Comparison of ENCODE assay signal across 8 cellular contexts in genomic region chr19:37594064-37594981, GRCh38. TPM values are rescaled to one million over a fixed set of nuclear protein-coding genes. Genes with fewer than 3 reads are reported as not detected.
A peak's percentile ranks its signal among the peaks of the same experiment; 100 is the strongest.
DNase-seq lines count a peak whose midpoint lies in the region; ATAC-seq and TF ChIP-seq lines count a peak whose summit lies in the region.

TSS of gene ZNF540 (plus strand) at chr19:37594876. CDS start at chr19:37598448, 3,572 bp downstream.
TSS of gene ZNF571 (minus strand) at chr19:37594792. CDS start at chr19:37586676, 8,116 bp downstream.

- peak within 1 kb of the TSS; percentile 95 for H3K4me3 Mint-ChIP-seq in Caco-2 (ENCODE audit: unreplicated experiment)
- H3K4me3 Mint-ChIP-seq in activated T-cell treated with anti-CD3 and anti-CD28 coated beads, Interleukin-2, amount 50 U/mL, for 4 hours, result peak within 1 kb of the TSS; percentile 91

- ATAC-seq in GM21390 (IDR thresholded peaks at IDR 0.05; ENCODE audit: unreplicated experiment) (peak; percentile 98), PC-3 (peak; percentile 98)
- peak; percentile 98 to 99 for ATAC-seq in activated T-cell treated with anti-CD3 and anti-CD28 coated beads, Interleukin-2, amount 50 U/mL, for 4 hours

- no peaks in the 10 kb centered on the region for H3F3A ChIP-seq in PC-3 (ENCODE audit: low read length, unreplicated experiment)

- peak; percentile 93 to 95 for DNase-seq in Caco-2
- DNase-seq in PC-3, result peak; percentile 90
- peak; percentile 89 for DNase-seq in activated T-cell treated with anti-CD3 and anti-CD28 coated beads, Interleukin-2, amount 50 U/mL, for 4 hours
- DNase-seq in erythroblast (lab: John Stamatoyannopoulos, UW), result peak; percentile 91 to 92
- DNase-seq in mucosa of gallbladder (ENCODE audit: low spot score), result peak; percentile 96
- DNase-seq in stimulated activated CD8-positive, alpha-beta memory T cell treated with anti-CD3 and anti-CD28 coated beads, Interleukin-4, amount 100 ng/mL, for 24 hours (ENCODE audit: low read depth), result peak; percentile 87

- TF ChIP-seq POLR2A in erythroblast (IDR thresholded peaks at IDR 0.05; ENCODE audit: low read length), result peak; percentile 45

- H3K27me3 Mint-ChIP-seq in Caco-2 (ENCODE audit: insufficient read depth, unreplicated experiment), result no peaks in the 10 kb centered on the region
- no peaks in the 10 kb centered on the region for H3K27me3 Mint-ChIP-seq in activated T-cell treated with anti-CD3 and anti-CD28 coated beads, Interleukin-2, amount 50 U/mL, for 4 hours (ENCODE audit: low read depth)

- H3K27ac ChIP-seq in HUES64 (ENCODE audit: low read depth, low read length), result peak within 1 kb of the TSS; percentile 85; the same call in 1 of the 2 replicates
- H3K27ac ChIP-seq in PC-3 (ENCODE audit: low read length), result peak within 1 kb of the TSS; percentile 66

- BruUV-seq in Caco-2 (replicated peaks; lab: Mats Ljungman, UMichigan) (TSS peak; percentile 37), PC-3 (replicated peaks; lab: Mats Ljungman, UMichigan) (TSS peak; percentile 62)

- H3K4me3 ChIP-seq in Caco-2 (ENCODE audit: low read depth, low read length), result peak within 1 kb of the TSS; percentile 73
- H3K4me3 ChIP-seq in HUES64 (ENCODE audit: low read length), result peak within 1 kb of the TSS; percentile 77
- H3K4me3 ChIP-seq in PC-3 (ENCODE audit: low read length), result peak within 1 kb of the TSS; percentile 97

- no peaks in the 10 kb centered on the region for H3K79me2 ChIP-seq in PC-3 (ENCODE audit: low read length)

- H3K4me2 ChIP-seq in PC-3 (ENCODE audit: low read length), result peak within 1 kb of the TSS; percentile 98

- CTCF ChIA-PET in Caco-2 (lab: Charles Lee), result interaction anchor here (1.1 to 1.2 kb wide), 2 partner anchors 98 to 125 kb away, joined by 3 to 4 read pairs; partner anchors contain the start of gene ZNF607
- CTCF ChIA-PET in PC-3 (lab: Charles Lee), result no interaction called here

- peaks cover 10% of the 10 kb centered on the region for H3K9me3 Mint-ChIP-seq in Caco-2 (ENCODE audit: unreplicated experiment)
- H3K9me3 Mint-ChIP-seq in activated T-cell treated with anti-CD3 and anti-CD28 coated beads, Interleukin-2, amount 50 U/mL, for 4 hours, result peaks cover 22% of the 10 kb centered on the region

- H3K27ac Mint-ChIP-seq in Caco-2 (ENCODE audit: unreplicated experiment), result peak within 1 kb of the TSS; percentile 98

- peaks cover 20% of the 10 kb centered on the region for H3K36me3 Mint-ChIP-seq in Caco-2 (ENCODE audit: insufficient read depth, unreplicated experiment)
- H3K36me3 Mint-ChIP-seq in activated T-cell treated with anti-CD3 and anti-CD28 coated beads, Interleukin-2, amount 50 U/mL, for 4 hours (ENCODE audit: insufficient read depth), result peaks cover 31% of the 10 kb centered on the region

- no peaks in the 10 kb centered on the region for H3K9me2 ChIP-seq in PC-3 (replicated peaks; ENCODE audit: low read length)

- no peaks in the 10 kb centered on the region for H4K20me1 ChIP-seq in PC-3 (ENCODE audit: low read length)

- H3K27me3 ChIP-seq in Caco-2 (replicated peaks; ENCODE audit: control insufficient read depth, insufficient read depth, low read length), result no peaks in the 10 kb centered on the region
- H3K27me3 ChIP-seq in HUES64 (ENCODE audit: insufficient read depth, low read length), result peaks cover 20% of the 10 kb centered on the region
- H3K27me3 ChIP-seq in PC-3 (ENCODE audit: low read length), result no peaks in the 10 kb centered on the region

- WGBS in HUES64, result under 1% methylated on average over 58 of the region's 58 CpGs

- TF ChIP-seq CTCF in Caco-2 (IDR thresholded peaks at IDR 0.05; ENCODE audit: insufficient read depth in 1 of 2, low read depth in 1 of 2, low read length in 1 of 2, severe bottlenecking in 1 of 2, unreplicated experiment in 1 of 2) (no peak), PC-3 (conservative IDR thresholded peaks at IDR 0.05; ENCODE audit: low read depth, low read length) (no peak)

- intact Hi-C loops in Caco-2 (cut with micrococcal nuclease; ENCODE audit: unreplicated experiment) (loop anchor here (1.0 to 2.0 kb wide), 4 partner anchors 62 to 223 kb away; partner anchors contain the start of genes ZNF527, ZNF573 and ZNF607), PC-3 (cut with micrococcal nuclease) (no loop called here)

- H3K4me1 ChIP-seq in Caco-2, result no peaks in the 10 kb centered on the region
- H3K4me1 ChIP-seq in HUES64 (ENCODE audit: insufficient read depth, low read length), result no peaks in the 10 kb centered on the region
- H3K4me1 ChIP-seq in PC-3 (ENCODE audit: insufficient read depth, low read length), result no peaks in the 10 kb centered on the region; the same call in 1 of the 2 replicates

- H2AFZ ChIP-seq in PC-3 (ENCODE audit: low read length), result peak within 1 kb of the TSS; percentile 100

- H3K9ac ChIP-seq in HUES64 (ENCODE audit: low read depth, low read length), result peak within 1 kb of the TSS; percentile 66
- H3K9ac ChIP-seq in PC-3 (ENCODE audit: low read length), result peak within 1 kb of the TSS; percentile 73

- POLR2A ChIA-PET in Caco-2 (lab: Charles Lee) (interaction anchor here (1.0 to 1.5 kb wide), 3 partner anchors 125 to 277 kb away, joined by 3 to 7 read pairs (median 5); partner anchors contain the start of genes ZNF527 and ZNF607), PC-3 (lab: Charles Lee; ENCODE audit: unreplicated experiment) (interaction anchor here (0.7 kb wide), 2 partner anchors 15 to 127 kb away, joined by 3 to 4 read pairs; partner anchors contain the start of gene ZNF569)

- H3K9me3 ChIP-seq in Caco-2 (peaks cover 4% of the 10 kb centered on the region), HUES64 (ENCODE audit: insufficient read depth, low read depth, low read length) (peaks cover 5% of the 10 kb centered on the region; the same call in 1 of the 2 replicates), PC-3 (ENCODE audit: low read length) (peaks cover 6% of the 10 kb centered on the region; the same call in 1 of the 2 replicates)

- H3K4me1 Mint-ChIP-seq in Caco-2 (ENCODE audit: low read depth, unreplicated experiment), result peaks cover 15% of the 10 kb centered on the region
- H3K4me1 Mint-ChIP-seq in activated T-cell treated with anti-CD3 and anti-CD28 coated beads, Interleukin-2, amount 50 U/mL, for 4 hours (ENCODE audit: low read depth), result peaks cover 33% of the 10 kb centered on the region

- H3K36me3 ChIP-seq in Caco-2 (ENCODE audit: control insufficient read depth, insufficient read depth, low read length) (no peaks in the 10 kb centered on the region), HUES64 (ENCODE audit: insufficient read depth, low read length) (no peaks in the 10 kb centered on the region), PC-3 (ENCODE audit: low read depth, low read length) (peaks cover 14% of the 10 kb centered on the region; the same call in 1 of the 2 replicates)

RNA-seq across cellular contexts. Expression of gene ZNF540, which starts in this region (rescaled TPM):
- total RNA-seq in Caco-2 (2022), result 0.36 TPM in 1 of 2 replicates, not detected in the other
- polyA plus RNA-seq in HUES64 (2013, experiment 1 of 2), result 0.15 TPM
- 0.06 TPM for polyA plus RNA-seq in HUES64 (2013, experiment 2 of 2)
- total RNA-seq in PC-3 (2014; rRNA removed), result 0.22 TPM in 1 of 2 replicates, not detected in the other
- total RNA-seq in activated T-cell treated with anti-CD3 and anti-CD28 coated beads, Interleukin-2, amount 50 U/mL, for 4 hours, result 1 to 10 TPM in 1 of 3 donors, under 1 TPM in 2; 0.45 to 1.0 (median 0.53) TPM
- total RNA-seq in mucosa of gallbladder, result 3.1 TPM

RNA-seq across cellular contexts. Expression of gene ZNF571, which starts in this region (rescaled TPM):
- 1.4 and 3.6 TPM in 2 replicates for total RNA-seq in Caco-2 (2022)
- polyA plus RNA-seq in HUES64 (2013, experiment 1 of 2), result 2.4 TPM
- polyA plus RNA-seq in HUES64 (2013, experiment 2 of 2), result 2.9 TPM
- 0.58 and 1.4 TPM in 2 replicates for total RNA-seq in PC-3 (2014; rRNA removed)
- total RNA-seq in activated T-cell treated with anti-CD3 and anti-CD28 coated beads, Interleukin-2, amount 50 U/mL, for 4 hours, result 1 to 10 TPM; 1.1 to 1.3 (median 1.3) TPM
- 7.3 TPM for total RNA-seq in mucosa of gallbladder

Comparison
In these comparisons a context has a peak if more than half of its experiments do, and no peak if none do; other contexts are left out.
1. Peak in every context shown above with its lines: DNase-seq, ATAC-seq, H3K4me3 ChIP-seq and H3K27ac ChIP-seq.